Comparison of ENCODE assay signal across 8 cellular contexts in genomic region chr7:38349869-38350583, GRCh38.
A peak's percentile ranks its signal among the peaks of the same experiment; 100 is the strongest.
DNase-seq lines count a peak whose midpoint lies in the region; ATAC-seq, FAIRE-seq and TF ChIP-seq lines count a peak whose summit lies in the region.
"Not testable (repeated sequence)": the region's sequence is repeated elsewhere in the genome, so short reads cannot be mapped to it uniquely, and the experiment has no call there.

No MANE protein-coding gene starts in this region.

- peak overlapping the region; percentile 91 to 99 (median 96) for H3K27ac Mint-ChIP-seq in CD14-positive monocyte

- not testable (repeated sequence) for FAIRE-seq in small intestine (lab: Jason Lieb, UNC)

- not testable (repeated sequence) for H3K9me3 Mint-ChIP-seq in CD14-positive monocyte

- not testable (repeated sequence) for H3K36me3 Mint-ChIP-seq in CD14-positive monocyte

- H3K27ac ChIP-seq in small intestine (ENCODE audit: low read depth in 1 of 2, low read length in 1 of 2) = peak overlapping the region in 1 of 2 donors; percentile 28

- 53 to 56% (median 54%) methylated on average over 5 to 6 of the region's 6 CpGs for WGBS in small intestine, 3 donors

- in situ Hi-C loops in SK-MEL-5 (cut with HindIII; ENCODE audit: low pct_unique_long_range_greater_than_20kb, low sequenced_read_pairs) = not testable (repeated sequence)

- not testable (repeated sequence) for H3K27me3 ChIP-seq in small intestine (ENCODE audit: control insufficient read depth in 2 of 2, insufficient read depth in 2 of 2, low read length in 2 of 2)

- DNase-seq in CD14-positive monocyte (ENCODE audit: low spot score) = peak; percentile 80
- DNase-seq in HFF-Myc (ENCODE audit: extremely low read depth, low read depth) = not testable (repeated sequence)
- peak; percentile 69 for DNase-seq in SK-MEL-5 (ENCODE audit: low read depth, low spot score)
- DNase-seq in activated effector memory CD4-positive, alpha-beta T cell treated with Interleukin-2 at 50 U/mL for 16 hours = peak; percentile 37
- peak; percentile 22 for DNase-seq in globus pallidus (ENCODE audit: low spot score)
- peak; percentile 41 for DNase-seq in small intestine

- H3K4me1 Mint-ChIP-seq in CD14-positive monocyte = peaks cover 45% of the 10 kb centered on the region

- H3K4me1 ChIP-seq in small intestine (ENCODE audit: control insufficient read depth in 2 of 2, insufficient read depth in 1 of 2, low read depth in 1 of 2, low read length in 1 of 2) = not testable (repeated sequence)

- ATAC-seq in GM18867 (IDR thresholded peaks at IDR 0.05; ENCODE audit: unreplicated experiment) (peak; percentile 73), HG03571 (IDR thresholded peaks at IDR 0.05; ENCODE audit: unreplicated experiment) (peak; percentile 77)

- H3K27me3 Mint-ChIP-seq in CD14-positive monocyte (ENCODE audit: low read depth in 3 of 3) = not testable (repeated sequence)

- peak overlapping the region; percentile 65 to 88 for H3K4me3 Mint-ChIP-seq in CD14-positive monocyte

- peak; percentile 40 for TF ChIP-seq CTCF in CD14-positive monocyte (IDR thresholded peaks at IDR 0.05)
- peak; percentile 16 for TF ChIP-seq CTCF in HFF-Myc (IDR thresholded peaks at IDR 0.05; ENCODE audit: low read depth, low read length, missing control alignments)

- H3K36me3 ChIP-seq in small intestine (ENCODE audit: control insufficient read depth in 2 of 2, insufficient read depth in 2 of 2, low read length in 2 of 2) = not testable (repeated sequence)

- not testable (repeated sequence) for H3K4me3 ChIP-seq in HFF-Myc (replicated peaks; ENCODE audit: low read depth, low read length); small intestine (ENCODE audit: low read depth in 1 of 2, low read length in 2 of 2)

- H3K9me3 ChIP-seq in small intestine (ENCODE audit: control insufficient read depth, low read depth) = not testable (repeated sequence)

- intact Hi-C loops in CD14-positive monocyte (cut with micrococcal nuclease) = not testable (repeated sequence)
